In the genomic region with DNA sequence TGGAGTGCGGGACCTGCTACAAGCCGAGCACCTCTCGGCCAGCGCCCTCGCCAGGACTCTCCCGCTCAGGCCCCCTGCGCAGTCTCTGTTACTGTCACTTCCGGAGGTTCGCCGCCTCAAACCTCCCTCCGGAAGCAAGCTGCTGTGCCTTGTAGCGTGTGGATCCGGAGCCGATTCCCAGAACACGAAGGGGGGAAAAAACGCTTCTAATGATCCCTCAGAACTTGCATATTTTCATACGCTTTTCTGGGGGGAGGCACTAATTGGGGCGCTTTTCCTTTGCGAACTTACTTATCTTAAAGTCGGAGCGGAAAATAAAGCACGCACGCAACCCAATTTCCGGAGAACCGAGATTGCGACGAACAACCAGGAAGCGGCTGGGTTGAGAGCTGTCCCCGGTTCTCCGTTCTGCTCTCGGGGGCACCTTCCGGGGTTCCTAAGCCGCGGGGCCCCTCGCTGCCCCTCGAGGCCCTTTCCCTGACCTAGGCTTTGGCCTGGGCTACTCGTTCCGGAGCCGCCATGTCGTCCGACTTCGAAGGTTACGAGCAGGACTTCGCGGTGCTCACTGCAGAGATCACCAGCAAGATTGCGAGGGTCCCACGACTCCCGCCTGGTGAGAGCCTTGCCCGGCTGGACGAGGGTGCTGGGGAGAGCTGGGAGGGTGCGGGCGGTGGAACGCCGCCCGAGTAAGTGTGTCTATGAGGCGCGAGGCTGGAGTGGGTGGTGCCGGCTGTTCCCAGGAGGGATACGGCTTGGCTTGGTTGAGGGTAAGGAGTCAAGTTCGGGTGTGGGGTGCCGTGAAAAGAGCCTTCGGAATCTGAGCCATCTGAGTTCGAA, we compare ENCODE assay signal across 8 cellular contexts. TPM values are rescaled to one million over a fixed set of nuclear protein-coding genes. Genes with fewer than 3 reads are reported as not detected.
DNase-seq lines count a peak whose midpoint lies in the region; ATAC-seq and TF ChIP-seq lines count a peak whose summit lies in the region.

A gene (plus strand): TSS at position 361 of the 837 bp plus-strand sequence. CDS start 159 bp downstream, at position 520.
A gene with protein sequence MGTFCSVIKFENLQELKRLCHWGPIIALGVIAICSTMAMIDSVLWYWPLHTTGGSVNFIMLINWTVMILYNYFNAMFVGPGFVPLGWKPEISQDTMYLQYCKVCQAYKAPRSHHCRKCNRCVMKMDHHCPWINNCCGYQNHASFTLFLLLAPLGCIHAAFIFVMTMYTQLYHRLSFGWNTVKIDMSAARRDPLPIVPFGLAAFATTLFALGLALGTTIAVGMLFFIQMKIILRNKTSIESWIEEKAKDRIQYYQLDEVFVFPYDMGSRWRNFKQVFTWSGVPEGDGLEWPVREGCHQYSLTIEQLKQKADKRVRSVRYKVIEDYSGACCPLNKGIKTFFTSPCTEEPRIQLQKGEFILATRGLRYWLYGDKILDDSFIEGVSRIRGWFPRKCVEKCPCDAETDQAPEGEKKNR (minus strand): TSS at position 60 of the 837 bp plus-strand sequence. CDS start 1,478 bp downstream, outside the sequence.

- peaks cover 19 to 29% (median 24%) of the 10 kb centered on the region in 4 donors for H3K4me1 ChIP-seq in upper lobe of left lung

- peaks cover 0 to 30% (median 4%) of the 10 kb centered on the region in 4 donors for H3K36me3 ChIP-seq in upper lobe of left lung

- peaks cover 32% of the 10 kb centered on the region for H3K4me1 Mint-ChIP-seq in HFFc6 (ENCODE audit: low read depth)
- H3K4me1 Mint-ChIP-seq in activated naive CD8-positive, alpha-beta T cell treated with anti-CD3 and anti-CD28 coated beads, Interleukin-2, amount 50 U/mL, for 24 hours = peaks cover 62% of the 10 kb centered on the region

- peak within 1 kb of the TSS; percentile 91 to 96 (median 94) for H3K27ac ChIP-seq in upper lobe of left lung

- H3K9me3 Mint-ChIP-seq in HFFc6 = no peaks in the 10 kb centered on the region
- no peaks in the 10 kb centered on the region for H3K9me3 Mint-ChIP-seq in activated naive CD8-positive, alpha-beta T cell treated with anti-CD3 and anti-CD28 coated beads, Interleukin-2, amount 50 U/mL, for 24 hours

- H3K36me3 Mint-ChIP-seq in HFFc6 (ENCODE audit: low read depth) = peaks cover 8% of the 10 kb centered on the region; the same call in 1 of the 2 replicates
- peaks cover 44% of the 10 kb centered on the region for H3K36me3 Mint-ChIP-seq in activated naive CD8-positive, alpha-beta T cell treated with anti-CD3 and anti-CD28 coated beads, Interleukin-2, amount 50 U/mL, for 24 hours (ENCODE audit: low read depth)

- H3K27ac Mint-ChIP-seq in HFFc6 = peak within 1 kb of the TSS; percentile 74
- peak within 1 kb of the TSS; percentile 95 for H3K27ac Mint-ChIP-seq in activated naive CD8-positive, alpha-beta T cell treated with anti-CD3 and anti-CD28 coated beads, Interleukin-2, amount 50 U/mL, for 24 hours

- H3K4me3 Mint-ChIP-seq in HFFc6 = peak within 1 kb of the TSS; percentile 93
- peak within 1 kb of the TSS; percentile 95 for H3K4me3 Mint-ChIP-seq in activated naive CD8-positive, alpha-beta T cell treated with anti-CD3 and anti-CD28 coated beads, Interleukin-2, amount 50 U/mL, for 24 hours

- no peaks in the 10 kb centered on the region for H3K9me3 ChIP-seq in upper lobe of left lung

- TF ChIP-seq CTCF in GM12864 (IDR thresholded peaks at IDR 0.05; ENCODE audit: low read depth, low read length, missing control alignments) (peak; percentile 35), HFFc6 (IDR thresholded peaks at IDR 0.05) (peak; percentile 44), upper lobe of left lung (IDR thresholded peaks at IDR 0.05) (peak in 2 of 6 experiments; percentile 15 to 30)

- H3K27me3 Mint-ChIP-seq in HFFc6 (ENCODE audit: insufficient read depth) = no peaks in the 10 kb centered on the region
- H3K27me3 Mint-ChIP-seq in activated naive CD8-positive, alpha-beta T cell treated with anti-CD3 and anti-CD28 coated beads, Interleukin-2, amount 50 U/mL, for 24 hours = no peaks in the 10 kb centered on the region

- intact Hi-C loops in cardiac septum (cut with DNase I) (no loop called here), posterior cingulate gyrus (cut with DNase I) (loop anchor here (10.0 kb wide), 1 partner anchor 262 kb away; a partner anchor contains a TSS)

- peak in 2 of 4 donors; percentile 73 to 79 for TF ChIP-seq POLR2A in upper lobe of left lung (IDR thresholded peaks at IDR 0.05)

- WGBS in upper lobe of left lung, 2 donors = 0 to 1% methylated on average over 23 to 62 of the region's 63 CpGs

- H3K4me3 ChIP-seq in GM12864 (ENCODE audit: low read depth, low read length) = peak within 1 kb of the TSS; percentile 95
- H3K4me3 ChIP-seq in upper lobe of left lung = peak within 1 kb of the TSS; percentile 50 to 92 (median 75)

- DNase-seq in GM12864 (ENCODE audit: low read depth) (peak; percentile 59), HFFc6 (peak; percentile 80), NAMALWA (ENCODE audit: low spot score) (peak; percentile 88), SW 1271 (lab: John Stamatoyannopoulos, UW) (peak; percentile 35 to 74), cardiac septum (ENCODE audit: low spot score) (peak; percentile 93), posterior cingulate gyrus (peak; percentile 77 to 97 (median 85)), upper lobe of left lung (peak; percentile 85 to 88)
- DNase-seq in activated naive CD8-positive, alpha-beta T cell treated with anti-CD3 and anti-CD28 coated beads, Interleukin-2, amount 50 U/mL, for 24 hours = peak; percentile 85

- H3K27me3 ChIP-seq in upper lobe of left lung = no peaks in the 10 kb centered on the region

- ATAC-seq in activated naive CD8-positive, alpha-beta T cell treated with anti-CD3 and anti-CD28 coated beads, Interleukin-2, amount 50 U/mL, for 24 hours = peak; percentile 98
- peak; percentile 97 to 99 for ATAC-seq in upper lobe of left lung (ENCODE audit: low FRiP score in 2 of 2)

- no peak for TF ChIP-seq EP300 in upper lobe of left lung (IDR thresholded peaks at IDR 0.05)

RNA-seq across cellular contexts. Expression of the first gene that starts in this region (rescaled TPM):
- 10 to 100 TPM; 23.6 to 27.9 (median 24.9) TPM for total RNA-seq in HFFc6 (2021; fragmentation: NEBNext Ultra II Directional; extraction: Animal tissue kit (Norgen Biotek cat#: 25700))
- 20.5 TPM for total RNA-seq in cardiac septum
- total RNA-seq in upper lobe of left lung = 100 to 1,000 TPM in 1 of 6 donors, 10 to 100 TPM in 5; 29.5 to 247 (median 43.0) TPM

RNA-seq across cellular contexts. Expression of the second gene that starts in this region (rescaled TPM):
- 10 to 100 TPM; 23.1 to 30.5 (median 25.7) TPM for total RNA-seq in HFFc6 (2021; fragmentation: NEBNext Ultra II Directional; extraction: Animal tissue kit (Norgen Biotek cat#: 25700))
- 18.3 TPM for total RNA-seq in cardiac septum
- 10 to 100 TPM; 18.6 to 57.6 (median 32.2) TPM for total RNA-seq in upper lobe of left lung

Comparison
In these comparisons a context has a peak if more than half of its experiments do, and no peak if none do; other contexts are left out.
1. Peak in every context shown above with its lines: DNase-seq, ATAC-seq, H3K4me3 ChIP-seq and H3K27ac ChIP-seq.